In genomic region chr20:47927385-47927851, GRCh38 we compare ENCODE assay signal across 2 cellular contexts.
TF ChIP-seq lines count a peak whose summit lies in the region.

No MANE protein-coding gene starts in this region.

TF ChIP-seq in SK-N-SH, 30 proteins besides CTCF, POLR2A, EP300 and RAD21 (continued from another document):
- TF ChIP-seq USF1 (IDR thresholded peaks at IDR 0.05; ENCODE audit: borderline replicate concordance, low read depth) (no peak), TCF12 (IDR thresholded peaks at IDR 0.05) (peak; percentile 21; the same call in 1 of the 2 replicates)

TF ChIP-seq in SK-N-SH treated with all-trans-retinoic acid at 6 μM for 48 hours, 23 proteins besides CTCF, POLR2A, EP300 and RAD21 (continued from another document):
- TF ChIP-seq CREB5 (CRISPR knock-in tag; IDR thresholded peaks at IDR 0.05; ENCODE audit: low read depth) (no peak), ARNTL (CRISPR knock-in tag; IDR thresholded peaks at IDR 0.05; ENCODE audit: borderline replicate concordance, low read depth) (no peak), ISL1 (CRISPR knock-in tag; IDR thresholded peaks at IDR 0.05) (no peak), ZFP30 (CRISPR knock-in tag; IDR thresholded peaks at IDR 0.05) (no peak), ZNF8 (CRISPR knock-in tag; IDR thresholded peaks at IDR 0.05) (no peak), TOX (CRISPR knock-in tag; IDR thresholded peaks at IDR 0.05; ENCODE audit: borderline replicate concordance) (no peak)
- TF ChIP-seq, protein P1, sequence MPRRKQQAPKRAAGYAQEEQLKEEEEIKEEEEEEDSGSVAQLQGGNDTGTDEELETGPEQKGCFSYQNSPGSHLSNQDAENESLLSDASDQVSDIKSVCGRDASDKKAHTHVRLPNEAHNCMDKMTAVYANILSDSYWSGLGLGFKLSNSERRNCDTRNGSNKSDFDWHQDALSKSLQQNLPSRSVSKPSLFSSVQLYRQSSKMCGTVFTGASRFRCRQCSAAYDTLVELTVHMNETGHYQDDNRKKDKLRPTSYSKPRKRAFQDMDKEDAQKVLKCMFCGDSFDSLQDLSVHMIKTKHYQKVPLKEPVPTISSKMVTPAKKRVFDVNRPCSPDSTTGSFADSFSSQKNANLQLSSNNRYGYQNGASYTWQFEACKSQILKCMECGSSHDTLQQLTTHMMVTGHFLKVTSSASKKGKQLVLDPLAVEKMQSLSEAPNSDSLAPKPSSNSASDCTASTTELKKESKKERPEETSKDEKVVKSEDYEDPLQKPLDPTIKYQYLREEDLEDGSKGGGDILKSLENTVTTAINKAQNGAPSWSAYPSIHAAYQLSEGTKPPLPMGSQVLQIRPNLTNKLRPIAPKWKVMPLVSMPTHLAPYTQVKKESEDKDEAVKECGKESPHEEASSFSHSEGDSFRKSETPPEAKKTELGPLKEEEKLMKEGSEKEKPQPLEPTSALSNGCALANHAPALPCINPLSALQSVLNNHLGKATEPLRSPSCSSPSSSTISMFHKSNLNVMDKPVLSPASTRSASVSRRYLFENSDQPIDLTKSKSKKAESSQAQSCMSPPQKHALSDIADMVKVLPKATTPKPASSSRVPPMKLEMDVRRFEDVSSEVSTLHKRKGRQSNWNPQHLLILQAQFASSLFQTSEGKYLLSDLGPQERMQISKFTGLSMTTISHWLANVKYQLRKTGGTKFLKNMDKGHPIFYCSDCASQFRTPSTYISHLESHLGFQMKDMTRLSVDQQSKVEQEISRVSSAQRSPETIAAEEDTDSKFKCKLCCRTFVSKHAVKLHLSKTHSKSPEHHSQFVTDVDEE (CRISPR knock-in tag; IDR thresholded peaks at IDR 0.05): no peak
